13 cellular contexts compared by ENCODE assay signal in the genomic region with DNA sequence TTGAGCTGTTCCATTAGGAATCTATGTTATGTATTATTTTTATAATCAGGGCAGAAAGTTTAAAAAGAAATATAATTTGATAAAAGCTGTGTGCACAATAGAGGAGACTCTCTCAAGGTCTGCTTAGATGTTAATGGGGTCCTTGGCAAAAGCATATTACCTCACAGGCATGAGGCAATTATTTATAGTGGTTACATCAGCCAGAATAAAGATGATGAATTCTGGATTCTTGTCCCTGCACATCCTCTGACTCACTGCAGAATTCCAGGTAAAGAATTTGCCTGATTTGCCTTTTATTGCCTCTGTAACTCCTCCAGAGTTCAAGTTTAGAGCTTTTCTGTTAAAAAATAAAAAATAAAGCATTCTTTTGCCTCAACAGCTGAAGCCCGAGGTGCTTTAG.
DNase-seq lines count a peak whose midpoint lies in the region; ATAC-seq and TF ChIP-seq lines count a peak whose summit lies in the region.
"Had no signal": no experiment of that assay in that cellular context is flagged by ENCODE, and none has a peak within 500 bp of the region (broad histone marks: within the 10 kb centered on the region; RNA-seq: fewer than 3 reads in every experiment).

No MANE protein-coding gene starts in this region.

- WGBS in smooth muscle cell (ENCODE audit: low lambda C conversion rate), result 74% methylated on average over 1 of the region's 1 CpG

- no peak overlapping the region for H2AFZ ChIP-seq in smooth muscle cell (ENCODE audit: low read depth)

- no peak overlapping the region for H3K4me3 Mint-ChIP-seq in activated CD4-positive, alpha-beta T cell treated with anti-CD3 and anti-CD28 coated beads for 36 hours
- no peak overlapping the region for H3K4me3 Mint-ChIP-seq in natural killer cell treated with Interleukin-12 subunit alpha and Interleukin-12 subunit beta and Interleukin-15 and Interleukin-18, amount 100 ng/mL, for 72 hours
- H3K4me3 Mint-ChIP-seq: effector memory CD8-positive, alpha-beta T cell had no signal

- TF ChIP-seq CTCF in epithelial cell of esophagus (IDR thresholded peaks at IDR 0.05; ENCODE audit: insufficient read depth, low read depth, low read length, missing control alignments), result no peak
- no peak for TF ChIP-seq CTCF in smooth muscle cell (IDR thresholded peaks at IDR 0.05; ENCODE audit: borderline replicate concordance, insufficient read depth, poor library complexity, severe bottlenecking)

- H3K4me2 ChIP-seq in smooth muscle cell, result no peak overlapping the region

- H3K27me3 Mint-ChIP-seq in activated CD4-positive, alpha-beta T cell treated with anti-CD3 and anti-CD28 coated beads for 36 hours, result peaks cover 28% of the 10 kb centered on the region
- peaks cover 25 to 27% of the 10 kb centered on the region in 2 donors for H3K27me3 Mint-ChIP-seq in natural killer cell treated with Interleukin-12 subunit alpha and Interleukin-12 subunit beta and Interleukin-15 and Interleukin-18, amount 100 ng/mL, for 72 hours

- no peaks in the 10 kb centered on the region for H3K27me3 ChIP-seq in smooth muscle cell (ENCODE audit: low read depth)
- H3K27me3 ChIP-seq: upper lobe of right lung had no signal

- peak overlapping the region; percentile 88 for H3K27ac ChIP-seq in smooth muscle cell (ENCODE audit: low read depth)
- H3K27ac ChIP-seq: upper lobe of right lung had no signal

- no peaks in the 10 kb centered on the region for H3K79me2 ChIP-seq in smooth muscle cell (ENCODE audit: low read depth)

- H3K27ac Mint-ChIP-seq in activated CD4-positive, alpha-beta T cell treated with anti-CD3 and anti-CD28 coated beads for 36 hours, result peak overlapping the region; percentile 77
- peak overlapping the region in 1 of 2 donors; percentile 4 for H3K27ac Mint-ChIP-seq in natural killer cell treated with Interleukin-12 subunit alpha and Interleukin-12 subunit beta and Interleukin-15 and Interleukin-18, amount 100 ng/mL, for 72 hours
- H3K27ac Mint-ChIP-seq: effector memory CD8-positive, alpha-beta T cell had no signal

- no peak for ATAC-seq in activated CD4-positive, alpha-beta T cell treated with anti-CD3 and anti-CD28 coated beads for 36 hours
- ATAC-seq in natural killer cell treated with Interleukin-12 subunit alpha and Interleukin-12 subunit beta and Interleukin-15 and Interleukin-18, amount 100 ng/mL, for 72 hours, result no peak
- ATAC-seq: effector memory CD8-positive, alpha-beta T cell; sciatic nerve; upper lobe of right lung had no signal

- peaks cover under 1% of the 10 kb centered on the region for H3K9me3 Mint-ChIP-seq in activated CD4-positive, alpha-beta T cell treated with anti-CD3 and anti-CD28 coated beads for 36 hours (ENCODE audit: low read depth)
- H3K9me3 Mint-ChIP-seq in natural killer cell treated with Interleukin-12 subunit alpha and Interleukin-12 subunit beta and Interleukin-15 and Interleukin-18, amount 100 ng/mL, for 72 hours, result no peaks in the 10 kb centered on the region
- H3K9me3 Mint-ChIP-seq: effector memory CD8-positive, alpha-beta T cell had no signal

- peaks cover 5% of the 10 kb centered on the region for H3K4me1 ChIP-seq in smooth muscle cell (ENCODE audit: low read depth)
- H3K4me1 ChIP-seq: upper lobe of right lung had no signal

- peaks cover 17% of the 10 kb centered on the region for H3K4me1 Mint-ChIP-seq in activated CD4-positive, alpha-beta T cell treated with anti-CD3 and anti-CD28 coated beads for 36 hours
- H3K4me1 Mint-ChIP-seq in natural killer cell treated with Interleukin-12 subunit alpha and Interleukin-12 subunit beta and Interleukin-15 and Interleukin-18, amount 100 ng/mL, for 72 hours (ENCODE audit: low read depth in 2 of 2), result peaks cover 0 to 5% of the 10 kb centered on the region in 2 donors

- CTCF ChIA-PET in activated CD4-positive, alpha-beta T cell treated with anti-CD3 and anti-CD28 coated beads for 36 hours (lab: Charles Lee), result interaction anchor here (1.0 to 1.5 kb wide), 3 partner anchors 10 to 35 kb away, joined by 3 to 7 read pairs (median 3); no protein-coding TSS in a partner anchor

- H3F3A ChIP-seq in smooth muscle cell (ENCODE audit: low read depth), result no peaks in the 10 kb centered on the region

- H3K36me3 Mint-ChIP-seq in activated CD4-positive, alpha-beta T cell treated with anti-CD3 and anti-CD28 coated beads for 36 hours (ENCODE audit: low read depth), result no peaks in the 10 kb centered on the region
- H3K36me3 Mint-ChIP-seq in natural killer cell treated with Interleukin-12 subunit alpha and Interleukin-12 subunit beta and Interleukin-15 and Interleukin-18, amount 100 ng/mL, for 72 hours, result peaks cover 1% of the 10 kb centered on the region

- H3K9me3 ChIP-seq in smooth muscle cell (replicated peaks; ENCODE audit: low read depth), result no peaks in the 10 kb centered on the region
- H3K9me3 ChIP-seq: upper lobe of right lung had no signal

- H3K4me3 ChIP-seq in epithelial cell of esophagus (ENCODE audit: low read length) (no peak overlapping the region), smooth muscle cell (no peak overlapping the region)
- H3K4me3 ChIP-seq: upper lobe of right lung had no signal

- POLR2A ChIA-PET in activated CD4-positive, alpha-beta T cell treated with anti-CD3 and anti-CD28 coated beads for 36 hours (lab: Charles Lee), result no interaction called here

- H3K36me3 ChIP-seq in smooth muscle cell (ENCODE audit: low read depth), result no peaks in the 10 kb centered on the region
- H3K36me3 ChIP-seq: upper lobe of right lung had no signal

- no peak for DNase-seq in activated CD4-positive, alpha-beta T cell treated with anti-CD3 and anti-CD28 coated beads for 36 hours
- no peak for DNase-seq in activated CD4-positive, alpha-beta T cell treated with anti-CD3 and anti-CD28 coated beads, Interleukin-2, amount 50 U/mL, for 1 hour
- DNase-seq in RKO (ENCODE audit: low spot score), result peak; percentile 46
- DNase-seq in epithelial cell of esophagus (ENCODE audit: low read depth), result peak; percentile 89
- DNase-seq in smooth muscle cell (lab: John Stamatoyannopoulos, UW; ENCODE audit: unreplicated experiment), result no peak
- no peak for DNase-seq in C1 segment of cervical spinal cord (lab: John Stamatoyannopoulos, UW)
- DNase-seq in CD1c-positive myeloid dendritic cell (ENCODE audit: extremely low spot score), result no peak
- DNase-seq in natural killer cell treated with Interleukin-12 subunit alpha and Interleukin-12 subunit beta and Interleukin-15 and Interleukin-18, amount 100 ng/mL, for 72 hours (ENCODE audit: low spot score), result no peak
- DNase-seq: amygdala; effector memory CD8-positive, alpha-beta T cell; NCI-H1694 treated with DMSO at 0.1 percent for 48 hours; upper lobe of right lung had no signal

- intact Hi-C loops in activated CD4-positive, alpha-beta T cell treated with anti-CD3 and anti-CD28 coated beads for 36 hours (cut with DNase I, micrococcal nuclease), result no loop called here

- no peaks in the 10 kb centered on the region for H4K20me1 ChIP-seq in smooth muscle cell (ENCODE audit: low read depth)

- peak overlapping the region; percentile 49 for H3K9ac ChIP-seq in smooth muscle cell (ENCODE audit: low read depth)

Comparison
In these comparisons a context has a peak if more than half of its experiments do, and no peak if none do; other contexts are left out.
1. DNase-seq: peak in RKO (single experiment) and epithelial cell of esophagus (single experiment); none in activated CD4-positive, alpha-beta T cell treated with anti-CD3 and anti-CD28 coated beads for 36 hours (single experiment), activated CD4-positive, alpha-beta T cell treated with anti-CD3 and anti-CD28 coated beads, Interleukin-2, amount 50 U/mL, for 1 hour (single experiment), smooth muscle cell (single experiment), C1 segment of cervical spinal cord (0 of 14), CD1c-positive myeloid dendritic cell (single experiment) and natural killer cell treated with Interleukin-12 subunit alpha and Interleukin-12 subunit beta and Interleukin-15 and Interleukin-18, amount 100 ng/mL, for 72 hours (single experiment).